ENCODE assay signal across 11 cellular contexts in the genomic region with DNA sequence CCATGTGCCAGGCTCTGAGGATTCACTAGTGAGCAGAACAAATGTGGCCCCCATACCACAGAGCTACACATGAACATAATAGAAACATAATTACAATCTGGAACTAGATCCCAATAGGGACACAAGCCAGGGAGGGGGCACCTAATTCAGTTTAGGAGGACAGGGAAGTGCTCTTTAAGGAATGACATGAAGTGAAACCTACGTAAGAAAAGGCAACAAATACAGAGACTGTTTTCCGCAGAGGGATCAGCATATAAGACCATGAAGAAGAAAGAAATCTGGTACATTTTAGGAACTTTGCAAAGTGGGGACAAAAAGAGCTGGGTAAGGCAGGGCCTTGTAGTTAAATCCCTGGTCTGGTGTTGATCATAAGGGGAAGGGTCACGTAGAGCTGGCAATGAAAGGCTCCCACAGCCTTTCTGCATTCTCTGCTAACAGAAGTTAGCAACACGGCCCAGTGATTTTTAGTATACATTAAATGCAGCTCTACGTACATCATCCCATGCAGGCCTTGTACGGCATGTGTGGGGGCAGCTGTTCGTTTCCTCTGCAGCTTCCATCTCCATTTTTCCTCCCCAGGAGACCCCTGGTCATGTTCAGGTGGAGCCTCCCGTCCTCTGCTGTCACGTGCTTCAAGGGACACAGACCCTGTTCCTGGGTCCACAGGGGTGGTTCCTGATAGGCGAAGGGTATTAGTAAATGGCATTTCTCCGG. TPM values are rescaled to one million over a fixed set of nuclear protein-coding genes. Genes with fewer than 3 reads are reported as not detected.
DNase-seq lines count a peak whose midpoint lies in the region; ATAC-seq and TF ChIP-seq lines count a peak whose summit lies in the region.
"Had no signal": no experiment of that assay in that cellular context is flagged by ENCODE, and none has a peak within 500 bp of the region (broad histone marks: within the 10 kb centered on the region; RNA-seq: fewer than 3 reads in every experiment).

No MANE protein-coding gene starts in this region.

- BruUV-seq in IMR-90 (replicated peaks; lab: Mats Ljungman, UMichigan) = no TSS peak

- CTCF ChIA-PET in IMR-90 (lab: Yijun Ruan, JAX) = interaction anchor here (0.6 kb wide), 1 partner anchor 22 kb away, joined by 3 read pairs; no protein-coding TSS in a partner anchor
- CTCF ChIA-PET in WTC11 (lab: Charles Lee) = no interaction called here

- H2AK5ac ChIP-seq in IMR-90 (ENCODE audit: low read depth, low read length) = no peak overlapping the region

- no peak overlapping the region for H2BK20ac ChIP-seq in IMR-90 (ENCODE audit: low read depth, low read length)

- peak overlapping the region; percentile 76 for H3K4me3 Mint-ChIP-seq in T-helper 1 cell treated with Interleukin-12 subunit alpha and Interleukin-12 subunit beta and Interleukin-4 antibody, amounts not matched to agents 30 μg/mL and 1 μg/mL, for 36 hours
- H3K4me3 Mint-ChIP-seq in WTC11 = no peak overlapping the region

- H3K4me3 ChIP-seq in IMR-90 (ENCODE audit: insufficient read depth, low read depth, low read length) = no peak overlapping the region
- H3K4me3 ChIP-seq in adrenal gland = peak overlapping the region in 2 of 4 donors; percentile 2 to 14
- H3K4me3 ChIP-seq in psoas muscle = peak overlapping the region; percentile 6

- TF ChIP-seq CTCF in IMR-90 (conservative IDR thresholded peaks at IDR 0.05; ENCODE audit: low read depth, low read length) = no peak
- no peak for TF ChIP-seq CTCF in adrenal gland (IDR thresholded peaks at IDR 0.05)
- no peak for TF ChIP-seq CTCF in psoas muscle (IDR thresholded peaks at IDR 0.05)
- no peak for TF ChIP-seq CTCF in WTC11 (IDR thresholded peaks at IDR 0.05)

- no peak overlapping the region for H3K18ac ChIP-seq in IMR-90 (ENCODE audit: low read depth, low read length)

- H3K27ac ChIP-seq in IMR-90 (ENCODE audit: insufficient read depth, low read length) = no peak overlapping the region
- peak overlapping the region in 3 of 5 donors; percentile 21 to 73 (median 60) for H3K27ac ChIP-seq in adrenal gland
- no peak overlapping the region for H3K27ac ChIP-seq in psoas muscle

- no peak overlapping the region for H3K23ac ChIP-seq in IMR-90 (ENCODE audit: low read depth, low read length)

- POLR2A ChIA-PET in IMR-90 (lab: Charles Lee; ENCODE audit: unreplicated experiment) = no interaction called here
- POLR2A ChIA-PET in WTC11 (lab: Charles Lee) = no interaction called here

- H3K9me3 Mint-ChIP-seq in T-helper 1 cell treated with Interleukin-12 subunit alpha and Interleukin-12 subunit beta and Interleukin-4 antibody, amounts not matched to agents 30 μg/mL and 1 μg/mL, for 36 hours = no peaks in the 10 kb centered on the region
- H3K9me3 Mint-ChIP-seq in WTC11 = no peaks in the 10 kb centered on the region

- no peak overlapping the region for H4K5ac ChIP-seq in IMR-90 (ENCODE audit: low read depth, low read length)

- peak overlapping the region; percentile 88 for H3K27ac Mint-ChIP-seq in T-helper 1 cell treated with Interleukin-12 subunit alpha and Interleukin-12 subunit beta and Interleukin-4 antibody, amounts not matched to agents 30 μg/mL and 1 μg/mL, for 36 hours
- H3K27ac Mint-ChIP-seq in WTC11 = no peak overlapping the region

- dilution Hi-C loops in IMR-90 (cut with HindIII; ENCODE audit: low sequenced_read_pairs, unreplicated experiment) = no loop called here

- H3K27me3 ChIP-seq in IMR-90 (ENCODE audit: control insufficient read depth, insufficient read depth, low read length) (no peaks in the 10 kb centered on the region), adrenal gland (no peaks in the 10 kb centered on the region), psoas muscle (ENCODE audit: insufficient read depth in 3 of 3, low read length in 2 of 3) (no peaks in the 10 kb centered on the region)

- H3K36me3 ChIP-seq in IMR-90 (ENCODE audit: control insufficient read depth, insufficient read depth, low read length) = no peaks in the 10 kb centered on the region
- H3K36me3 ChIP-seq in adrenal gland (replicated peaks in 1 of 2) = no peaks in the 10 kb centered on the region
- H3K36me3 ChIP-seq in psoas muscle (ENCODE audit: insufficient read depth in 1 of 2, low read depth in 1 of 2) = no peaks in the 10 kb centered on the region

- no peaks in the 10 kb centered on the region for H3K79me1 ChIP-seq in IMR-90 (ENCODE audit: low read depth in 1 of 2, low read length in 2 of 2)

- intact Hi-C loops in IMR-90 (cut with micrococcal nuclease) (no loop called here), adrenal gland (cut with DNase I) (no loop called here), psoas muscle (cut with DNase I) (no loop called here)

- no peak overlapping the region for H3K14ac ChIP-seq in IMR-90 (replicated peaks; ENCODE audit: low read depth, low read length)

- no peaks in the 10 kb centered on the region for H4K20me1 ChIP-seq in IMR-90 (ENCODE audit: insufficient read depth, low read length)

- H3K4me1 ChIP-seq in IMR-90 (ENCODE audit: control insufficient read depth, insufficient read depth, low read length) = peaks cover 6% of the 10 kb centered on the region
- H3K4me1 ChIP-seq in adrenal gland (replicated peaks in 1 of 2) = peaks cover 9 to 55% of the 10 kb centered on the region in 2 donors
- H3K4me1 ChIP-seq in psoas muscle = no peaks in the 10 kb centered on the region

- H2AFZ ChIP-seq in IMR-90 (replicated peaks; ENCODE audit: low read length, poor library complexity) = no peak overlapping the region

- ATAC-seq in IMR-90 (ENCODE audit: low read depth) (no peak), psoas muscle (no peak), HG03378 (IDR thresholded peaks at IDR 0.05; ENCODE audit: unreplicated experiment) (no peak), WTC11 (no peak)

- no peak overlapping the region for H3K56ac ChIP-seq in IMR-90 (ENCODE audit: extremely low read depth, insufficient read depth, low read length)

- no peak overlapping the region for H4K8ac ChIP-seq in IMR-90 (ENCODE audit: low read depth in 2 of 2, low read length in 2 of 2)

- TF ChIP-seq POLR2A in IMR-90 (IDR thresholded peaks at IDR 0.05; ENCODE audit: low read depth, low read length) = no peak
- no peak for TF ChIP-seq POLR2A in adrenal gland (IDR thresholded peaks at IDR 0.05)

- WGBS in IMR-90 (ENCODE audit: extremely low coverage in 2 of 2, insufficient read length in 1 of 2), 2 experiments = 100% methylated on average over 1 of the region's 11 CpGs; no CpG with 5 or more reads in 1 of the 2 experiments
- 81 to 94% (median 89%) methylated on average over 11 of the region's 11 CpGs for WGBS in adrenal gland, 4 donors
- WGBS in psoas muscle, 3 donors = 91 to 94% (median 91%) methylated on average over 11 of the region's 11 CpGs

- H2BK5ac ChIP-seq in IMR-90 (ENCODE audit: low read depth, low read length, poor library complexity, severe bottlenecking) = no peak overlapping the region

- in situ Hi-C loops in IMR-90 (cut with MboI; ENCODE audit: low sequenced_read_pairs) = no loop called here

- no peak overlapping the region for H3K4me2 ChIP-seq in IMR-90 (ENCODE audit: low read depth, low read length)

- H3K9ac ChIP-seq in IMR-90 (ENCODE audit: low read depth, low read length) = no peak overlapping the region

- TF ChIP-seq RAD21 in IMR-90 (IDR thresholded peaks at IDR 0.05; ENCODE audit: low read length) = no peak

- no peak overlapping the region for H4K91ac ChIP-seq in IMR-90 (ENCODE audit: insufficient read depth, low read depth, low read length)

- peak overlapping the region; percentile 13; the same call in 1 of the 3 replicates for H2BK15ac ChIP-seq in IMR-90 (ENCODE audit: low read depth, low read length)

- no peak overlapping the region for H2BK120ac ChIP-seq in IMR-90 (ENCODE audit: low read depth, low read length)

- H3K36me3 Mint-ChIP-seq in T-helper 1 cell treated with Interleukin-12 subunit alpha and Interleukin-12 subunit beta and Interleukin-4 antibody, amounts not matched to agents 30 μg/mL and 1 μg/mL, for 36 hours (ENCODE audit: low read depth) = no peaks in the 10 kb centered on the region
- no peaks in the 10 kb centered on the region for H3K36me3 Mint-ChIP-seq in WTC11

- H3K4me1 Mint-ChIP-seq in T-helper 1 cell treated with Interleukin-12 subunit alpha and Interleukin-12 subunit beta and Interleukin-4 antibody, amounts not matched to agents 30 μg/mL and 1 μg/mL, for 36 hours (ENCODE audit: low read depth) = peaks cover 19% of the 10 kb centered on the region
- H3K4me1 Mint-ChIP-seq in WTC11 = 0 out of 2 replicates have a peak, but pooled peaks cover 6% of the 10 kb centered on the region

- H3K9me3 ChIP-seq in IMR-90 (ENCODE audit: control insufficient read depth, insufficient read depth, low read length) (no peaks in the 10 kb centered on the region), adrenal gland (replicated peaks in 1 of 3) (no peaks in the 10 kb centered on the region), psoas muscle (no peaks in the 10 kb centered on the region)

- H3K4ac ChIP-seq in IMR-90 (ENCODE audit: low read depth, low read length) = no peak overlapping the region

- peaks cover 3% of the 10 kb centered on the region; the same call in 1 of the 2 replicates for H3K9me1 ChIP-seq in IMR-90 (ENCODE audit: insufficient read depth, low read length)

- no peak overlapping the region for H2AK9ac ChIP-seq in IMR-90 (replicated peaks; ENCODE audit: low read depth, low read length, poor library complexity)

- H3K27me3 Mint-ChIP-seq in T-helper 1 cell treated with Interleukin-12 subunit alpha and Interleukin-12 subunit beta and Interleukin-4 antibody, amounts not matched to agents 30 μg/mL and 1 μg/mL, for 36 hours (ENCODE audit: low read depth) = peaks cover 7% of the 10 kb centered on the region
- no peaks in the 10 kb centered on the region for H3K27me3 Mint-ChIP-seq in WTC11 (ENCODE audit: low read depth)

- no peak for DNase-seq in T-helper 1 cell
- no peak for DNase-seq in IMR-90
- peak in 1 of 7 donors; percentile 31 for DNase-seq in adrenal gland
- DNase-seq in psoas muscle = no peak
- DNase-seq in iPS-NIHi11 (ENCODE audit: low spot score) = no peak
- DNase-seq in WTC11 (ENCODE audit: low spot score) = no peak
- DNase-seq: NCI-H146, NCI-H526 treated with DMSO at 0.1 percent for 48 hours, SHP77 treated with DMSO at 0.1 percent for 48 hours had no signal

TF ChIP-seq in IMR-90, 13 proteins besides CTCF, POLR2A, EP300 and RAD21 (continues in another document):
- TF ChIP-seq SMC3 (IDR thresholded peaks at IDR 0.05; ENCODE audit: low read depth, low read length) (no peak), CEBPB (IDR thresholded peaks at IDR 0.05; ENCODE audit: low read depth, low read length) (no peak)

TF ChIP-seq in WTC11, 78 proteins besides CTCF, POLR2A, EP300 and RAD21 (continues in another document):
- TF ChIP-seq HMGA2 (CRISPR knock-in tag; IDR thresholded peaks at IDR 0.05) = no peak
- TF ChIP-seq NR3C1 (CRISPR knock-in tag; conservative IDR thresholded peaks at IDR 0.05; ENCODE audit: low read depth) = no peak
- TF ChIP-seq ZNF263 (CRISPR knock-in tag; IDR thresholded peaks at IDR 0.05; ENCODE audit: low read depth) = no peak

RNA-seq across cellular contexts. Expression of a gene that starts 26.8 kb away (rescaled TPM):
- total RNA-seq in IMR-90 (2012; rRNA removed) (8.4 and 17.8 TPM in 2 replicates), adrenal gland (10 to 100 TPM; 22.1 to 82.6 (median 48.6) TPM), psoas muscle (1 to 10 TPM; 1.5 to 5.2 (median 3.0) TPM), WTC11 (2021) (20.0 to 26.9 TPM (median 25.3 TPM) in 3 replicates)
- polyA plus RNA-seq in IMR-90 (2012; rRNA removed) (4.2 and 5.4 TPM in 2 replicates), adrenal gland (10 to 100 TPM in 1 of 3 donors, 1 to 10 TPM in 2; 4.6 to 49.6 (median 6.4) TPM), psoas muscle (1 to 10 TPM in 1 of 3 donors, under 1 TPM in 2; 0.35 to 1.8 (median 0.63) TPM)
- polyA plus RNA-seq in IMR-90 (2012; cell fraction: cytosol; rRNA removed) = 3.2 and 4.6 TPM in 2 replicates
- polyA plus RNA-seq in IMR-90 (2012; cell fraction: nucleus; rRNA removed; ENCODE audit: low replicate concordance) = 3.9 and 4.3 TPM in 2 replicates

Comparison
In these comparisons a context has a peak if more than half of its experiments do, and no peak if none do; other contexts are left out.
1. H3K27ac ChIP-seq: peak in adrenal gland (3 of 5); none in IMR-90 (single experiment) and psoas muscle (single experiment).